1 cellular context compared by ENCODE assay signal in the genomic region with DNA sequence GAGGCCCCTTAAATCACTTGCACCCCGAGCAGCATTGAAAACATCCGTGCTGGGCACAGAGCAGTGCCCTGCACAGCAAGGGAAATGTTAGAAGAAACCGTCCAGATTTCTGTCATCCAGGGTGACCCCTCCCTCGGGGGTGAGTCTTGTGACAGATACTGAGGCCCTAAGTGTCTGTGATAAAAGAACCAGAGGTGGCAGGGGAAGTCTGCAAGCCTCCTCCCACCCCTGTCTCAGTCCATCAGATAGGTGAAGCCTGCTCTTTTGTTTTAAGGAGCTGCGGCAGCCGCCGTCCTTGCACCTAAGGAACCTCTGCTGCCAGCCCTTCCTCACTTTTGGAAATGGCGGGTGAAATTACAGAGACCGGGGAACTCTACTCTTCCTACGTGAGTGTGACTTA.
TF ChIP-seq lines count a peak whose summit lies in the region.

No MANE protein-coding gene starts in this region.

TF ChIP-seq in H1, 55 proteins besides CTCF, POLR2A, EP300 and RAD21:
- TF ChIP-seq, protein P1, sequence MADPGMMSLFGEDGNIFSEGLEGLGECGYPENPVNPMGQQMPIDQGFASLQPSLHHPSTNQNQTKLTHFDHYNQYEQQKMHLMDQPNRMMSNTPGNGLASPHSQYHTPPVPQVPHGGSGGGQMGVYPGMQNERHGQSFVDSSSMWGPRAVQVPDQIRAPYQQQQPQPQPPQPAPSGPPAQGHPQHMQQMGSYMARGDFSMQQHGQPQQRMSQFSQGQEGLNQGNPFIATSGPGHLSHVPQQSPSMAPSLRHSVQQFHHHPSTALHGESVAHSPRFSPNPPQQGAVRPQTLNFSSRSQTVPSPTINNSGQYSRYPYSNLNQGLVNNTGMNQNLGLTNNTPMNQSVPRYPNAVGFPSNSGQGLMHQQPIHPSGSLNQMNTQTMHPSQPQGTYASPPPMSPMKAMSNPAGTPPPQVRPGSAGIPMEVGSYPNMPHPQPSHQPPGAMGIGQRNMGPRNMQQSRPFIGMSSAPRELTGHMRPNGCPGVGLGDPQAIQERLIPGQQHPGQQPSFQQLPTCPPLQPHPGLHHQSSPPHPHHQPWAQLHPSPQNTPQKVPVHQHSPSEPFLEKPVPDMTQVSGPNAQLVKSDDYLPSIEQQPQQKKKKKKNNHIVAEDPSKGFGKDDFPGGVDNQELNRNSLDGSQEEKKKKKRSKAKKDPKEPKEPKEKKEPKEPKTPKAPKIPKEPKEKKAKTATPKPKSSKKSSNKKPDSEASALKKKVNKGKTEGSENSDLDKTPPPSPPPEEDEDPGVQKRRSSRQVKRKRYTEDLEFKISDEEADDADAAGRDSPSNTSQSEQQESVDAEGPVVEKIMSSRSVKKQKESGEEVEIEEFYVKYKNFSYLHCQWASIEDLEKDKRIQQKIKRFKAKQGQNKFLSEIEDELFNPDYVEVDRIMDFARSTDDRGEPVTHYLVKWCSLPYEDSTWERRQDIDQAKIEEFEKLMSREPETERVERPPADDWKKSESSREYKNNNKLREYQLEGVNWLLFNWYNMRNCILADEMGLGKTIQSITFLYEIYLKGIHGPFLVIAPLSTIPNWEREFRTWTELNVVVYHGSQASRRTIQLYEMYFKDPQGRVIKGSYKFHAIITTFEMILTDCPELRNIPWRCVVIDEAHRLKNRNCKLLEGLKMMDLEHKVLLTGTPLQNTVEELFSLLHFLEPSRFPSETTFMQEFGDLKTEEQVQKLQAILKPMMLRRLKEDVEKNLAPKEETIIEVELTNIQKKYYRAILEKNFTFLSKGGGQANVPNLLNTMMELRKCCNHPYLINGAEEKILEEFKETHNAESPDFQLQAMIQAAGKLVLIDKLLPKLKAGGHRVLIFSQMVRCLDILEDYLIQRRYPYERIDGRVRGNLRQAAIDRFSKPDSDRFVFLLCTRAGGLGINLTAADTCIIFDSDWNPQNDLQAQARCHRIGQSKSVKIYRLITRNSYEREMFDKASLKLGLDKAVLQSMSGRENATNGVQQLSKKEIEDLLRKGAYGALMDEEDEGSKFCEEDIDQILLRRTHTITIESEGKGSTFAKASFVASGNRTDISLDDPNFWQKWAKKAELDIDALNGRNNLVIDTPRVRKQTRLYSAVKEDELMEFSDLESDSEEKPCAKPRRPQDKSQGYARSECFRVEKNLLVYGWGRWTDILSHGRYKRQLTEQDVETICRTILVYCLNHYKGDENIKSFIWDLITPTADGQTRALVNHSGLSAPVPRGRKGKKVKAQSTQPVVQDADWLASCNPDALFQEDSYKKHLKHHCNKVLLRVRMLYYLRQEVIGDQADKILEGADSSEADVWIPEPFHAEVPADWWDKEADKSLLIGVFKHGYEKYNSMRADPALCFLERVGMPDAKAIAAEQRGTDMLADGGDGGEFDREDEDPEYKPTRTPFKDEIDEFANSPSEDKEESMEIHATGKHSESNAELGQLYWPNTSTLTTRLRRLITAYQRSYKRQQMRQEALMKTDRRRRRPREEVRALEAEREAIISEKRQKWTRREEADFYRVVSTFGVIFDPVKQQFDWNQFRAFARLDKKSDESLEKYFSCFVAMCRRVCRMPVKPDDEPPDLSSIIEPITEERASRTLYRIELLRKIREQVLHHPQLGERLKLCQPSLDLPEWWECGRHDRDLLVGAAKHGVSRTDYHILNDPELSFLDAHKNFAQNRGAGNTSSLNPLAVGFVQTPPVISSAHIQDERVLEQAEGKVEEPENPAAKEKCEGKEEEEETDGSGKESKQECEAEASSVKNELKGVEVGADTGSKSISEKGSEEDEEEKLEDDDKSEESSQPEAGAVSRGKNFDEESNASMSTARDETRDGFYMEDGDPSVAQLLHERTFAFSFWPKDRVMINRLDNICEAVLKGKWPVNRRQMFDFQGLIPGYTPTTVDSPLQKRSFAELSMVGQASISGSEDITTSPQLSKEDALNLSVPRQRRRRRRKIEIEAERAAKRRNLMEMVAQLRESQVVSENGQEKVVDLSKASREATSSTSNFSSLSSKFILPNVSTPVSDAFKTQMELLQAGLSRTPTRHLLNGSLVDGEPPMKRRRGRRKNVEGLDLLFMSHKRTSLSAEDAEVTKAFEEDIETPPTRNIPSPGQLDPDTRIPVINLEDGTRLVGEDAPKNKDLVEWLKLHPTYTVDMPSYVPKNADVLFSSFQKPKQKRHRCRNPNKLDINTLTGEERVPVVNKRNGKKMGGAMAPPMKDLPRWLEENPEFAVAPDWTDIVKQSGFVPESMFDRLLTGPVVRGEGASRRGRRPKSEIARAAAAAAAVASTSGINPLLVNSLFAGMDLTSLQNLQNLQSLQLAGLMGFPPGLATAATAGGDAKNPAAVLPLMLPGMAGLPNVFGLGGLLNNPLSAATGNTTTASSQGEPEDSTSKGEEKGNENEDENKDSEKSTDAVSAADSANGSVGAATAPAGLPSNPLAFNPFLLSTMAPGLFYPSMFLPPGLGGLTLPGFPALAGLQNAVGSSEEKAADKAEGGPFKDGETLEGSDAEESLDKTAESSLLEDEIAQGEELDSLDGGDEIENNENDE (IDR thresholded peaks at IDR 0.05; ENCODE audit: insufficient replicate concordance, low read length) = no peak
- 0 out of 2 replicates have a peak, but pooled peaks have one; percentile 16 for TF ChIP-seq SP4 (IDR thresholded peaks at IDR 0.05; ENCODE audit: low read length)
- TF ChIP-seq POLR2AphosphoS5 (IDR thresholded peaks at IDR 0.05; ENCODE audit: low read depth, low read length) = no peak
- TF ChIP-seq RNF2 (IDR thresholded peaks at IDR 0.05; ENCODE audit: borderline replicate concordance, low read depth, low read length, missing control alignments, poor library complexity, severe bottlenecking) = no peak
- no peak for TF ChIP-seq EGR1 (IDR thresholded peaks at IDR 0.05; ENCODE audit: borderline replicate concordance, low read depth, low read length)
